28 cellular contexts compared by ENCODE assay signal in the genomic region with DNA sequence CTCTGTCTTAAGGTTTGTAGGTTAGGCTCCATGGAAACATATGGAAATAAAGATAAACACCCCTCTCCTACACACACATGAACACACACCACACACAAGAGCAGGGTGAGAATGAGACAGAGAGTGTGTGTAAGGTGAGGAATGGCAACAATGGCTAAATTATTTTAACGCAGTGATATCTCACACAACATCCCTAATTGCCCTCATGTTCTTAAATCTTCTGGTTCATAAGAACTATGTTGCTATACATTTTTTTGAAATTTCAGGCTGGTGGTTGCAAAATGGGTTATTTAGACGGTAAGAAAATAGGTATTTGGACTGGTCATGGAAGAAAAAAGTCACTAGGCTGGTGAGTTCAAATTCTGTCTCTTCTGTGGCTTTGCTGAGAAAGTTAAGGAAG.
"Had no signal": no experiment of that assay in that cellular context is flagged by ENCODE, and none has a peak within 500 bp of the region (broad histone marks: within the 10 kb centered on the region; RNA-seq: fewer than 3 reads in every experiment).

No MANE protein-coding gene starts in this region.

- H3K4me3 ChIP-seq: neural progenitor cell, ovary, psoas muscle, right lobe of liver, sigmoid colon, stomach, thoracic aorta, thyroid gland, tibial nerve, upper lobe of right lung, uterus had no signal

- H3K27me3 ChIP-seq: neural progenitor cell, ovary, right lobe of liver, sigmoid colon, stomach, thyroid gland, tibial nerve, upper lobe of right lung, uterus had no signal

- H3K27ac ChIP-seq: neural progenitor cell, ovary, parathyroid adenoma, psoas muscle, right lobe of liver, sigmoid colon, stomach, thoracic aorta, thyroid gland, tibial nerve, upper lobe of right lung, uterus had no signal

- H3K4me1 Mint-ChIP-seq: naive thymus-derived CD8-positive, alpha-beta T cell; stimulated activated effector memory CD8-positive, alpha-beta T cell treated with anti-CD3 and anti-CD28 coated beads, Interleukin-12 subunit alpha, Interleukin-12 subunit beta, amount 100 ng/mL, for 72 hours; stimulated activated naive B cell treated with anti-CD40 and anti-IgM and Interleukin-4, amounts not matched to agents 10 μg/mL and 1 μg/mL and 100 μg/mL, for 72 hours had no signal

- ATAC-seq: naive thymus-derived CD8-positive, alpha-beta T cell; natural killer cell treated with Interleukin-12 subunit alpha and Interleukin-12 subunit beta and Interleukin-15 and Interleukin-18, amount 100 ng/mL, for 72 hours; psoas muscle; right cardiac atrium; right lobe of liver; stimulated activated effector memory CD8-positive, alpha-beta T cell treated with anti-CD3 and anti-CD28 coated beads, Interleukin-12 subunit alpha, Interleukin-12 subunit beta, amount 100 ng/mL, for 72 hours; stimulated activated naive B cell treated with anti-CD40 and anti-IgM and Interleukin-4, amounts not matched to agents 10 μg/mL and 1 μg/mL and 100 μg/mL, for 72 hours; upper lobe of right lung had no signal

- H3K36me3 ChIP-seq: neural progenitor cell, ovary, right lobe of liver, sigmoid colon, stomach, thoracic aorta, thyroid gland, tibial nerve, upper lobe of right lung, uterus had no signal

- H3K27me3 Mint-ChIP-seq: naive thymus-derived CD8-positive, alpha-beta T cell; natural killer cell treated with Interleukin-12 subunit alpha and Interleukin-12 subunit beta and Interleukin-15 and Interleukin-18, amount 100 ng/mL, for 72 hours; progenitor cell of endocrine pancreas; stimulated activated naive B cell treated with anti-CD40 and anti-IgM and Interleukin-4, amounts not matched to agents 10 μg/mL and 1 μg/mL and 100 μg/mL, for 72 hours; stimulated activated naive CD8-positive, alpha-beta T cell treated with anti-CD3 and anti-CD28 coated beads, Interleukin-15, Interleukin-2, amounts not matched to agents 100 ng/mL and 50 ng/mL, for 24 hours; type B pancreatic cell had no signal

- H3K27ac Mint-ChIP-seq: naive thymus-derived CD8-positive, alpha-beta T cell; natural killer cell treated with Interleukin-12 subunit alpha and Interleukin-12 subunit beta and Interleukin-15 and Interleukin-18, amount 100 ng/mL, for 72 hours; neural progenitor cell; progenitor cell of endocrine pancreas; stimulated activated effector memory CD8-positive, alpha-beta T cell treated with anti-CD3 and anti-CD28 coated beads, Interleukin-12 subunit alpha, Interleukin-12 subunit beta, amount 100 ng/mL, for 72 hours; stimulated activated naive B cell treated with anti-CD40 and anti-IgM and Interleukin-4, amounts not matched to agents 10 μg/mL and 1 μg/mL and 100 μg/mL, for 72 hours; stimulated activated naive CD8-positive, alpha-beta T cell treated with anti-CD3 and anti-CD28 coated beads, Interleukin-15, Interleukin-2, amounts not matched to agents 100 ng/mL and 50 ng/mL, for 24 hours; type B pancreatic cell had no signal

- H3K36me3 Mint-ChIP-seq: stimulated activated effector memory CD8-positive, alpha-beta T cell treated with anti-CD3 and anti-CD28 coated beads, Interleukin-12 subunit alpha, Interleukin-12 subunit beta, amount 100 ng/mL, for 72 hours had no signal

- H3K4me1 ChIP-seq: neural progenitor cell, psoas muscle, right lobe of liver, sigmoid colon, tibial nerve, upper lobe of right lung, uterus had no signal

- DNase-seq: naive thymus-derived CD8-positive, alpha-beta T cell; occipital lobe; ovary; posterior cingulate gyrus; psoas muscle; right cardiac atrium; right lobe of liver; sigmoid colon; small intestine; stimulated activated CD4-positive, alpha-beta T cell treated with anti-CD3 and anti-CD28 coated beads, Interleukin-15, amount 100 ng/mL, for 24 hours; stimulated activated CD4-positive, alpha-beta T cell treated with anti-CD3 and anti-CD28 coated beads, Interleukin-2, amount 100 ng/mL, for 24 hours; stimulated activated CD4-positive, alpha-beta T cell treated with anti-CD3 and anti-CD28 coated beads, Interleukin-2, amount 100 ng/mL, for 48 hours; stimulated activated CD4-positive, alpha-beta T cell treated with anti-CD3 and anti-CD28 coated beads, Interleukin-4, amount 100 ng/mL, for 24 hours; stimulated activated naive B cell treated with anti-CD40 and anti-IgM and Interleukin-4, amounts not matched to agents 10 μg/mL and 1 μg/mL and 100 μg/mL, for 72 hours; stimulated activated naive CD4-positive, alpha-beta T cell treated with Interleukin-2 at 50 U/mL for 16 hours; stomach; thyroid gland; upper lobe of right lung; uterus had no signal

- H3K4me3 Mint-ChIP-seq: naive thymus-derived CD8-positive, alpha-beta T cell; natural killer cell treated with Interleukin-12 subunit alpha and Interleukin-12 subunit beta and Interleukin-15 and Interleukin-18, amount 100 ng/mL, for 72 hours; neural progenitor cell; stimulated activated effector memory CD8-positive, alpha-beta T cell treated with anti-CD3 and anti-CD28 coated beads, Interleukin-12 subunit alpha, Interleukin-12 subunit beta, amount 100 ng/mL, for 72 hours; stimulated activated naive B cell treated with anti-CD40 and anti-IgM and Interleukin-4, amounts not matched to agents 10 μg/mL and 1 μg/mL and 100 μg/mL, for 72 hours; stimulated activated naive CD8-positive, alpha-beta T cell treated with anti-CD3 and anti-CD28 coated beads, Interleukin-15, Interleukin-2, amounts not matched to agents 100 ng/mL and 50 ng/mL, for 24 hours; type B pancreatic cell had no signal

- H3K9me3 ChIP-seq: ovary, right lobe of liver, thyroid gland, uterus had no signal

- H3K9me3 Mint-ChIP-seq: type B pancreatic cell had no signal
